Comparison of ENCODE assay signal across 24 cellular contexts in the genomic region with DNA sequence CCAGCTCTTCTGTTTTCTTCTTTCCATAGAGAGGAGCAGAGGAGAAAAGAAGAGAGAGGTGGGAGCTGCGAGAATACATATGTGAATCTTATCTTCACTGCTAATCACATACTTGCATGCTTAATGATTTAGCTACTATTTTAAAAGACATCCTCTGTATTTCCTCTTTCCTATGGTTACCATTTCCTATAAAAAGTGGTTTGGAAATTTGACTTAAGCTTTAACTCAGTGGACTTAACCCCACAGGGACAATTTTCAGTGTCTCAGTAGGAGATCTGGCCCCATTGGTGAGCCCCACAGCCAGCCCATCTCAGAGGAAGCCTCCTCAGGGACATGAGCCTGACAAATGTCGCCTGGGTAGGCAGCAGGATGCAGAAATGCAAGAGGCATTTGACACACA.
"Had no signal": no experiment of that assay in that cellular context is flagged by ENCODE, and none has a peak within 500 bp of the region (broad histone marks: within the 10 kb centered on the region; RNA-seq: fewer than 3 reads in every experiment).

No MANE protein-coding gene starts in this region.

- H3K27ac ChIP-seq: brain microvascular endothelial cell, cardiac muscle cell, PC-9, WERI-Rb-1 had no signal

- DNase-seq: activated CD4-positive, alpha-beta memory T cell treated with anti-CD3 and anti-CD28 coated beads, Interleukin-2, amount 10 ng/mL, durations not matched to agents 7 days and 5 days; activated CD4-positive, alpha-beta T cell treated with anti-CD3 and anti-CD28 coated beads for 36 hours; activated CD4-positive, alpha-beta T cell treated with anti-CD3 and anti-CD28 coated beads, Interleukin-2, amount 50 U/mL, for 1 hour; activated gamma-delta T cell; activated naive CD4-positive, alpha-beta T cell treated with anti-CD3 and anti-CD28 coated beads for 36 hours; activated T-cell treated with anti-CD3 and anti-CD28 coated beads for 4 hours; activated T-cell treated with anti-CD3 and anti-CD28 coated beads, Interleukin-2, amount 50 U/mL, for 48 hours; amygdala; brain microvascular endothelial cell; cerebellar nuclear complex; KG1; MG63; NCI-H1105 treated with DMSO at 0.1 percent for 48 hours; NCI-H1436 treated with DMSO at 0.1 percent for 48 hours; NCI-H187; NCI-H2081; NCI-H510A treated with DMSO at 0.1 percent for 48 hours; NCI-H69; PC-9; SIG-M5; SW 1271; WERI-Rb-1 had no signal

- ATAC-seq: activated CD4-positive, alpha-beta T cell treated with anti-CD3 and anti-CD28 coated beads for 36 hours; activated T-helper 17 cell treated with anti-CD3 and anti-CD28 coated beads, Interleukin-2, amount 50 U/mL, for 72 hours had no signal

- H3K4me2 ChIP-seq: PC-9 had no signal

- H3K9me3 ChIP-seq: MG63 had no signal

- H3K36me3 ChIP-seq: brain microvascular endothelial cell, cardiac muscle cell, MG63, WERI-Rb-1 had no signal

- H3K4me3 ChIP-seq: cardiac muscle cell, MG63, PC-9 had no signal

- H3K27me3 ChIP-seq: brain microvascular endothelial cell, cardiac muscle cell, MG63 had no signal
